In genomic region chr2:9737053-9737875, GRCh38 we compare ENCODE assay signal across 1 cellular context.
TF ChIP-seq lines count a peak whose summit lies in the region.

No MANE protein-coding gene starts in this region.

TF ChIP-seq in HepG2, 621 proteins besides CTCF, POLR2A, EP300 and RAD21 (continued from another document):
- no peak for TF ChIP-seq GABPA (IDR thresholded peaks at IDR 0.05; ENCODE audit: low read depth, low read length)
- 0 out of 2 replicates have a peak, but pooled peaks have one; percentile 11 for TF ChIP-seq GABPA (CRISPR knock-in tag; IDR thresholded peaks at IDR 0.05; ENCODE audit: low read depth)
- no peak for TF ChIP-seq KMT2A (CRISPR knock-in tag; IDR thresholded peaks at IDR 0.05)
- TF ChIP-seq ZC3H4 (CRISPR knock-in tag; IDR thresholded peaks at IDR 0.05; ENCODE audit: borderline replicate concordance): no peak
- no peak for TF ChIP-seq ZMYM4 (CRISPR knock-in tag; IDR thresholded peaks at IDR 0.05)
- no peak for TF ChIP-seq ZNF367 (CRISPR knock-in tag; IDR thresholded peaks at IDR 0.05; ENCODE audit: borderline replicate concordance)
- TF ChIP-seq CEBPG (CRISPR knock-in tag; IDR thresholded peaks at IDR 0.05): no peak
- no peak for TF ChIP-seq PRDM10 (CRISPR knock-in tag; IDR thresholded peaks at IDR 0.05; ENCODE audit: low read depth)
- TF ChIP-seq ZNF282 (IDR thresholded peaks at IDR 0.05; ENCODE audit: partially characterized antibody): no peak
- no peak for TF ChIP-seq KLF12 (CRISPR knock-in tag; IDR thresholded peaks at IDR 0.05; ENCODE audit: borderline replicate concordance)
- peak; percentile 13; the same call in 1 of the 2 replicates for TF ChIP-seq STAG1 (CRISPR knock-in tag; IDR thresholded peaks at IDR 0.05)
- no peak for TF ChIP-seq ZNF251 (CRISPR knock-in tag; IDR thresholded peaks at IDR 0.05)
- no peak for TF ChIP-seq GATA4 (IDR thresholded peaks at IDR 0.05; ENCODE audit: borderline replicate concordance, low read depth)
- no peak for TF ChIP-seq PLRG1 (conservative IDR thresholded peaks at IDR 0.05)
- TF ChIP-seq SRSF9 (IDR thresholded peaks at IDR 0.05; ENCODE audit: borderline replicate concordance, insufficient read depth, low read depth, low read length, poor library complexity, severe bottlenecking): no peak
- TF ChIP-seq, protein P1, sequence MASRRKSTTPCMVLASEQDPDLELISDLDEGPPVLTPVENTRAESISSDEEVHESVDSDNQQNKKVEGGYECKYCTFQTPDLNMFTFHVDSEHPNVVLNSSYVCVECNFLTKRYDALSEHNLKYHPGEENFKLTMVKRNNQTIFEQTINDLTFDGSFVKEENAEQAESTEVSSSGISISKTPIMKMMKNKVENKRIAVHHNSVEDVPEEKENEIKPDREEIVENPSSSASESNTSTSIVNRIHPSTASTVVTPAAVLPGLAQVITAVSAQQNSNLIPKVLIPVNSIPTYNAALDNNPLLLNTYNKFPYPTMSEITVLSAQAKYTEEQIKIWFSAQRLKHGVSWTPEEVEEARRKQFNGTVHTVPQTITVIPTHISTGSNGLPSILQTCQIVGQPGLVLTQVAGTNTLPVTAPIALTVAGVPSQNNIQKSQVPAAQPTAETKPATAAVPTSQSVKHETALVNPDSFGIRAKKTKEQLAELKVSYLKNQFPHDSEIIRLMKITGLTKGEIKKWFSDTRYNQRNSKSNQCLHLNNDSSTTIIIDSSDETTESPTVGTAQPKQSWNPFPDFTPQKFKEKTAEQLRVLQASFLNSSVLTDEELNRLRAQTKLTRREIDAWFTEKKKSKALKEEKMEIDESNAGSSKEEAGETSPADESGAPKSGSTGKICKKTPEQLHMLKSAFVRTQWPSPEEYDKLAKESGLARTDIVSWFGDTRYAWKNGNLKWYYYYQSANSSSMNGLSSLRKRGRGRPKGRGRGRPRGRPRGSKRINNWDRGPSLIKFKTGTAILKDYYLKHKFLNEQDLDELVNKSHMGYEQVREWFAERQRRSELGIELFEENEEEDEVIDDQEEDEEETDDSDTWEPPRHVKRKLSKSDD (CRISPR knock-in tag; IDR thresholded peaks at IDR 0.05; ENCODE audit: low read depth): no peak
- TF ChIP-seq, protein P2, sequence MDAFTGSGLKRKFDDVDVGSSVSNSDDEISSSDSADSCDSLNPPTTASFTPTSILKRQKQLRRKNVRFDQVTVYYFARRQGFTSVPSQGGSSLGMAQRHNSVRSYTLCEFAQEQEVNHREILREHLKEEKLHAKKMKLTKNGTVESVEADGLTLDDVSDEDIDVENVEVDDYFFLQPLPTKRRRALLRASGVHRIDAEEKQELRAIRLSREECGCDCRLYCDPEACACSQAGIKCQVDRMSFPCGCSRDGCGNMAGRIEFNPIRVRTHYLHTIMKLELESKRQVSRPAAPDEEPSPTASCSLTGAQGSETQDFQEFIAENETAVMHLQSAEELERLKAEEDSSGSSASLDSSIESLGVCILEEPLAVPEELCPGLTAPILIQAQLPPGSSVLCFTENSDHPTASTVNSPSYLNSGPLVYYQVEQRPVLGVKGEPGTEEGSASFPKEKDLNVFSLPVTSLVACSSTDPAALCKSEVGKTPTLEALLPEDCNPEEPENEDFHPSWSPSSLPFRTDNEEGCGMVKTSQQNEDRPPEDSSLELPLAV (CRISPR knock-in tag; conservative IDR thresholded peaks at IDR 0.05; ENCODE audit: low read depth): no peak
- TF ChIP-seq ZNF12 (CRISPR knock-in tag; IDR thresholded peaks at IDR 0.05): no peak
- no peak for TF ChIP-seq SALL2 (CRISPR knock-in tag; IDR thresholded peaks at IDR 0.05)
